In genomic region chr19:44988896-44989563, GRCh38 we compare ENCODE assay signal across 1 cellular context.
TF ChIP-seq lines count a peak whose summit lies in the region.

No MANE protein-coding gene starts in this region.

TF ChIP-seq in GM23338, 12 proteins besides CTCF, POLR2A, EP300 and RAD21 (continued from another document):
- TF ChIP-seq, protein P1, sequence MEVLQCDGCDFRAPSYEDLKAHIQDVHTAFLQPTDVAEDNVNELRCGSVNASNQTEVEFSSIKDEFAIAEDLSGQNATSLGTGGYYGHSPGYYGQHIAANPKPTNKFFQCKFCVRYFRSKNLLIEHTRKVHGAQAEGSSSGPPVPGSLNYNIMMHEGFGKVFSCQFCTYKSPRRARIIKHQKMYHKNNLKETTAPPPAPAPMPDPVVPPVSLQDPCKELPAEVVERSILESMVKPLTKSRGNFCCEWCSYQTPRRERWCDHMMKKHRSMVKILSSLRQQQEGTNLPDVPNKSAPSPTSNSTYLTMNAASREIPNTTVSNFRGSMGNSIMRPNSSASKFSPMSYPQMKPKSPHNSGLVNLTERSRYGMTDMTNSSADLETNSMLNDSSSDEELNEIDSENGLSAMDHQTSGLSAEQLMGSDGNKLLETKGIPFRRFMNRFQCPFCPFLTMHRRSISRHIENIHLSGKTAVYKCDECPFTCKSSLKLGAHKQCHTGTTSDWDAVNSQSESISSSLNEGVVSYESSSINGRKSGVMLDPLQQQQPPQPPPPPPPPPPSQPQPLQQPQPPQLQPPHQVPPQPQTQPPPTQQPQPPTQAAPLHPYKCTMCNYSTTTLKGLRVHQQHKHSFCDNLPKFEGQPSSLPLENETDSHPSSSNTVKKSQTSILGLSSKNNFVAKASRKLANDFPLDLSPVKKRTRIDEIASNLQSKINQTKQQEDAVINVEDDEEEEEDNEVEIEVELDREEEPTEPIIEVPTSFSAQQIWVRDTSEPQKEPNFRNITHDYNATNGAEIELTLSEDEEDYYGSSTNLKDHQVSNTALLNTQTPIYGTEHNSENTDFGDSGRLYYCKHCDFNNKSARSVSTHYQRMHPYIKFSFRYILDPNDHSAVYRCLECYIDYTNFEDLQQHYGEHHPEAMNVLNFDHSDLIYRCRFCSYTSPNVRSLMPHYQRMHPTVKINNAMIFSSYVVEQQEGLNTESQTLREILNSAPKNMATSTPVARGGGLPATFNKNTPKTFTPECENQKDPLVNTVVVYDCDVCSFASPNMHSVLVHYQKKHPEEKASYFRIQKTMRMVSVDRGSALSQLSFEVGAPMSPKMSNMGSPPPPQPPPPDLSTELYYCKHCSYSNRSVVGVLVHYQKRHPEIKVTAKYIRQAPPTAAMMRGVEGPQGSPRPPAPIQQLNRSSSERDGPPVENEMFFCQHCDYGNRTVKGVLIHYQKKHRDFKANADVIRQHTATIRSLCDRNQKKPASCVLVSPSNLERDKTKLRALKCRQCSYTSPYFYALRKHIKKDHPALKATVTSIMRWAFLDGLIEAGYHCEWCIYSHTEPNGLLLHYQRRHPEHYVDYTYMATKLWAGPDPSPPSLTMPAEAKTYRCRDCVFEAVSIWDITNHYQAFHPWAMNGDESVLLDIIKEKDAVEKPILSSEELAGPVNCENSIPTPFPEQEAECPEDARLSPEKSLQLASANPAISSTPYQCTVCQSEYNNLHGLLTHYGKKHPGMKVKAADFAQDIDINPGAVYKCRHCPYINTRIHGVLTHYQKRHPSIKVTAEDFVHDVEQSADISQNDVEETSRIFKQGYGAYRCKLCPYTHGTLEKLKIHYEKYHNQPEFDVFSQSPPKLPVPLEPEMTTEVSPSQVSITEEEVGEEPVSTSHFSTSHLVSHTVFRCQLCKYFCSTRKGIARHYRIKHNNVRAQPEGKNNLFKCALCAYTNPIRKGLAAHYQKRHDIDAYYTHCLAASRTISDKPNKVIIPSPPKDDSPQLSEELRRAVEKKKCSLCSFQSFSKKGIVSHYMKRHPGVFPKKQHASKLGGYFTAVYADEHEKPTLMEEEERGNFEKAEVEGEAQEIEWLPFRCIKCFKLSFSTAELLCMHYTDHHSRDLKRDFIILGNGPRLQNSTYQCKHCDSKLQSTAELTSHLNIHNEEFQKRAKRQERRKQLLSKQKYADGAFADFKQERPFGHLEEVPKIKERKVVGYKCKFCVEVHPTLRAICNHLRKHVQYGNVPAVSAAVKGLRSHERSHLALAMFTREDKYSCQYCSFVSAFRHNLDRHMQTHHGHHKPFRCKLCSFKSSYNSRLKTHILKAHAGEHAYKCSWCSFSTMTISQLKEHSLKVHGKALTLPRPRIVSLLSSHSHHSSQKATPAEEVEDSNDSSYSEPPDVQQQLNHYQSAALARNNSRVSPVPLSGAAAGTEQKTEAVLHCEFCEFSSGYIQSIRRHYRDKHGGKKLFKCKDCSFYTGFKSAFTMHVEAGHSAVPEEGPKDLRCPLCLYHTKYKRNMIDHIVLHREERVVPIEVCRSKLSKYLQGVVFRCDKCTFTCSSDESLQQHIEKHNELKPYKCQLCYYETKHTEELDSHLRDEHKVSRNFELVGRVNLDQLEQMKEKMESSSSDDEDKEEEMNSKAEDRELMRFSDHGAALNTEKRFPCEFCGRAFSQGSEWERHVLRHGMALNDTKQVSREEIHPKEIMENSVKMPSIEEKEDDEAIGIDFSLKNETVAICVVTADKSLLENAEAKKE (CRISPR knock-in tag; IDR thresholded peaks at IDR 0.05): no peak
- TF ChIP-seq STAT1 (IDR thresholded peaks at IDR 0.05; ENCODE audit: unreplicated experiment): no peak
- TF ChIP-seq CREB1 (CRISPR knock-in tag; IDR thresholded peaks at IDR 0.05; ENCODE audit: low read depth): no peak
- no peak for TF ChIP-seq EZH2phosphoT487 (IDR thresholded peaks at IDR 0.05; ENCODE audit: unreplicated experiment)
- no peak for TF ChIP-seq REST (IDR thresholded peaks at IDR 0.05; ENCODE audit: unreplicated experiment)
